11 cellular contexts compared by ENCODE assay signal in genomic region chr11:1845095-1845429, GRCh38. TPM values are rescaled to one million over a fixed set of nuclear protein-coding genes. Genes with fewer than 3 reads are reported as not detected.
DNase-seq lines count a peak whose midpoint lies in the region; ATAC-seq, FAIRE-seq and TF ChIP-seq lines count a peak whose summit lies in the region.
"Had no signal": no experiment of that assay in that cellular context is flagged by ENCODE, and none has a peak within 500 bp of the region (broad histone marks: within the 10 kb centered on the region; RNA-seq: fewer than 3 reads in every experiment).

No MANE protein-coding gene starts in this region.

- no peak overlapping the region for H2BK120ac ChIP-seq in neuronal stem cell (ENCODE audit: low read depth, low read length)

- no peaks in the 10 kb centered on the region for H3K36me3 ChIP-seq in BLaER1
- no peaks in the 10 kb centered on the region for H3K36me3 ChIP-seq in GM23338 (ENCODE audit: insufficient read depth)
- H3K36me3 ChIP-seq in GM12878 (ENCODE audit: control insufficient read depth in 2 of 2, insufficient read depth in 2 of 2, low read length in 1 of 2): no peaks in the 10 kb centered on the region
- no peaks in the 10 kb centered on the region for H3K36me3 ChIP-seq in neuronal stem cell (replicated peaks in 1 of 2; ENCODE audit: control insufficient read depth in 2 of 2, insufficient read depth in 2 of 2, low read length in 2 of 2)
- H3K36me3 ChIP-seq: cardiac muscle cell had no signal

- H4K20me1 ChIP-seq in BLaER1 (peaks cover 20% of the 10 kb centered on the region; the same call in 1 of the 2 replicates), GM23338 (replicated peaks; ENCODE audit: insufficient read depth) (no peaks in the 10 kb centered on the region), GM12878 (ENCODE audit: control insufficient read depth, insufficient read depth) (no peaks in the 10 kb centered on the region)

- H3K9ac ChIP-seq in BLaER1 (0 out of 2 replicates have a peak overlapping the region, but pooled peaks have one; percentile 3), GM12878 (ENCODE audit: control insufficient read depth, insufficient read depth, low read length) (no peak overlapping the region), neuronal stem cell (ENCODE audit: low read depth, low read length, poor library complexity) (no peak overlapping the region)

- H3K9me3 ChIP-seq in BLaER1 (no peaks in the 10 kb centered on the region), GM12878 (replicated peaks; ENCODE audit: control insufficient read depth, insufficient read depth, low read length) (no peaks in the 10 kb centered on the region), neuronal stem cell (replicated peaks in 1 of 2; ENCODE audit: control insufficient read depth in 2 of 2, insufficient read depth in 1 of 2, low read depth in 1 of 2, low read length in 2 of 2) (no peaks in the 10 kb centered on the region)

- no peak for TF ChIP-seq CTCF in GM23338 (conservative IDR thresholded peaks at IDR 0.05; ENCODE audit: low read depth in 2 of 2)
- TF ChIP-seq CTCF in GM12878 (IDR thresholded peaks at IDR 0.05 in 2 of 3, conservative IDR thresholded peaks at IDR 0.05 in 1 of 3; ENCODE audit: control insufficient read depth in 2 of 3, extremely low read depth in 1 of 3, insufficient read depth in 1 of 3, low read depth in 3 of 3, low read length in 3 of 3): no peak

- H2BK5ac ChIP-seq in neuronal stem cell (ENCODE audit: low read length): no peak overlapping the region

- H3K79me2 ChIP-seq in GM23338 (replicated peaks; ENCODE audit: insufficient read depth): no peaks in the 10 kb centered on the region
- no peaks in the 10 kb centered on the region for H3K79me2 ChIP-seq in GM12878 (ENCODE audit: control insufficient read depth, insufficient read depth, low read length)

- H4K8ac ChIP-seq in neuronal stem cell (ENCODE audit: low read depth, low read length): no peak overlapping the region

- RAD21 ChIA-PET in GM12878 (lab: Charles Lee; ENCODE audit: unreplicated experiment): no interaction called here

- no peak overlapping the region for H2AK5ac ChIP-seq in neuronal stem cell (ENCODE audit: low read depth, low read length)

- no peaks in the 10 kb centered on the region for H3K36me3 Mint-ChIP-seq in GM23338 (ENCODE audit: low read depth)
- no peaks in the 10 kb centered on the region for H3K36me3 Mint-ChIP-seq in natural killer cell treated with Interleukin-12 subunit alpha and Interleukin-12 subunit beta and Interleukin-15 and Interleukin-18, amount 100 ng/mL, for 72 hours

- no peaks in the 10 kb centered on the region for H3F3A ChIP-seq in GM23338 (replicated peaks; ENCODE audit: low read depth)

- H3K27ac Mint-ChIP-seq in GM23338: no peak overlapping the region
- peak overlapping the region; percentile 82 to 83 for H3K27ac Mint-ChIP-seq in natural killer cell treated with Interleukin-12 subunit alpha and Interleukin-12 subunit beta and Interleukin-15 and Interleukin-18, amount 100 ng/mL, for 72 hours

- SMC1A ChIA-PET in GM12878 (lab: Charles Lee; ENCODE audit: uncharacterized antibody, unreplicated experiment): no interaction called here

- intact Hi-C loops in GM12878 (cut with micrococcal nuclease; ENCODE audit: unreplicated experiment): no loop called here

- no peak overlapping the region for H2BK15ac ChIP-seq in neuronal stem cell (ENCODE audit: low read length)

- ATAC-seq in GM23338 (no peak), GM12878 (no peak), GM19452 (IDR thresholded peaks at IDR 0.05; ENCODE audit: unreplicated experiment) (no peak), HG03175 (IDR thresholded peaks at IDR 0.05; ENCODE audit: unreplicated experiment) (no peak), GM18868 (IDR thresholded peaks at IDR 0.05; ENCODE audit: unreplicated experiment) (no peak)
- ATAC-seq in natural killer cell treated with Interleukin-12 subunit alpha and Interleukin-12 subunit beta and Interleukin-15 and Interleukin-18, amount 100 ng/mL, for 72 hours: no peak

- CTCF ChIA-PET in GM12878 (lab: Yijun Ruan, JAX): no interaction called here

- WGBS in GM12878 (ENCODE audit: insufficient coverage, insufficient replicate concordance, low lambda C conversion rate, missing lambda C conversion rate): 55% methylated on average over 1 of the region's 1 CpG
- WGBS in neuronal stem cell (ENCODE audit: extremely low coverage in 2 of 2, insufficient read length in 2 of 2, insufficient replicate concordance in 1 of 2), 2 donors: no CpG with 5 or more reads among the region's 1 CpG

- no peak for DNase-seq in GM23338 (ENCODE audit: low spot score)
- no peak for DNase-seq in GM12878 (ENCODE audit: low read depth, low spot score)
- no peak for DNase-seq in natural killer cell treated with Interleukin-12 subunit alpha and Interleukin-12 subunit beta and Interleukin-15 and Interleukin-18, amount 100 ng/mL, for 72 hours (ENCODE audit: low spot score)
- DNase-seq in neuronal stem cell (ENCODE audit: low spot score): no peak

- peak; percentile 87 for FAIRE-seq in GM12878 (lab: Jason Lieb, UNC)

- H3K9me2 ChIP-seq in GM23338 (ENCODE audit: insufficient read depth): no peaks in the 10 kb centered on the region

- no peak for TF ChIP-seq RAD21 in GM12878 (IDR thresholded peaks at IDR 0.05; ENCODE audit: insufficient read depth, low read depth, low read length)

- TF ChIP-seq POLR2A in GM12878 (IDR thresholded peaks at IDR 0.05; ENCODE audit: low read depth, low read length): no peak

- BruUV-seq in GM12878 (replicated peaks; lab: Mats Ljungman, UMichigan): no TSS peak

- H3K4me2 ChIP-seq in BLaER1: peak overlapping the region; percentile 83
- H3K4me2 ChIP-seq in GM23338: no peak overlapping the region
- H3K4me2 ChIP-seq in GM12878 (ENCODE audit: control insufficient read depth, insufficient read depth): no peak overlapping the region
- no peak overlapping the region for H3K4me2 ChIP-seq in neuronal stem cell (ENCODE audit: insufficient read depth, low read length, poor library complexity, severe bottlenecking)

- H3K4me3 Mint-ChIP-seq in GM23338: no peak overlapping the region
- peak overlapping the region; percentile 77 for H3K4me3 Mint-ChIP-seq in natural killer cell treated with Interleukin-12 subunit alpha and Interleukin-12 subunit beta and Interleukin-15 and Interleukin-18, amount 100 ng/mL, for 72 hours

- POLR2A ChIA-PET in GM12878 (lab: Charles Lee): no interaction called here

- H3K27ac ChIP-seq in BLaER1 (no peak overlapping the region), GM23338 (ENCODE audit: low read depth) (no peak overlapping the region), GM12878 (ENCODE audit: control insufficient read depth, insufficient read depth) (no peak overlapping the region), neuronal stem cell (replicated peaks; ENCODE audit: low read length) (no peak overlapping the region)
- H3K27ac ChIP-seq: cardiac muscle cell had no signal

- no peak overlapping the region for H3K14ac ChIP-seq in neuronal stem cell (ENCODE audit: low read length)

- H3K4me1 ChIP-seq in BLaER1 (peaks cover 85% of the 10 kb centered on the region), GM23338 (ENCODE audit: insufficient read depth) (no peaks in the 10 kb centered on the region), GM12878 (ENCODE audit: control insufficient read depth, insufficient read depth, low read length) (peaks cover 34% of the 10 kb centered on the region), neuronal stem cell (ENCODE audit: control insufficient read depth in 2 of 2, insufficient read depth in 1 of 2, low read depth in 1 of 2, low read length in 2 of 2) (peaks cover 0 to 5% of the 10 kb centered on the region in 2 donors)

- in situ Hi-C loops in GM12878 (cut with MboI): no loop called here

- H3K23ac ChIP-seq in neuronal stem cell (ENCODE audit: low read depth, low read length, poor library complexity): no peak overlapping the region

- no peak overlapping the region for H4K91ac ChIP-seq in neuronal stem cell (ENCODE audit: low read depth, low read length, poor library complexity)

- H3K27me3 ChIP-seq in BLaER1 (no peaks in the 10 kb centered on the region), GM23338 (ENCODE audit: insufficient read depth) (no peaks in the 10 kb centered on the region), GM12878 (replicated peaks in 1 of 2; ENCODE audit: control insufficient read depth in 2 of 2, insufficient read depth in 2 of 2, low read length in 1 of 2) (no peaks in the 10 kb centered on the region; a peak in 1 of 4 replicates), neuronal stem cell (ENCODE audit: control insufficient read depth in 3 of 3, insufficient read depth in 3 of 3, low read depth in 1 of 3, low read length in 3 of 3) (peaks cover 0 to 47% (median 0%) of the 10 kb centered on the region in 3 experiments)
- H3K27me3 ChIP-seq: cardiac muscle cell had no signal

- no peak for TF ChIP-seq EP300 in GM12878 (IDR thresholded peaks at IDR 0.05; ENCODE audit: borderline replicate concordance in 1 of 2, control insufficient read depth in 1 of 2, low read depth in 2 of 2, low read length in 2 of 2)

- H3K79me1 ChIP-seq in neuronal stem cell (ENCODE audit: low read depth, low read length): no peaks in the 10 kb centered on the region

- no peak overlapping the region for H2BK12ac ChIP-seq in neuronal stem cell (ENCODE audit: low read length)

- no peak overlapping the region for H3K4me3 ChIP-seq in BLaER1
- H3K4me3 ChIP-seq in GM23338: no peak overlapping the region
- no peak overlapping the region for H3K4me3 ChIP-seq in GM12878
- H3K4me3 ChIP-seq in neuronal stem cell (ENCODE audit: low read length in 2 of 2): no peak overlapping the region
- H3K4me3 ChIP-seq: cardiac muscle cell had no signal

- no peaks in the 10 kb centered on the region; the same call in 2 of the 3 replicates for H3K9me3 Mint-ChIP-seq in GM23338
- no peaks in the 10 kb centered on the region for H3K9me3 Mint-ChIP-seq in natural killer cell treated with Interleukin-12 subunit alpha and Interleukin-12 subunit beta and Interleukin-15 and Interleukin-18, amount 100 ng/mL, for 72 hours

- H2AFZ ChIP-seq in GM23338 (no peak overlapping the region), GM12878 (ENCODE audit: control insufficient read depth, low read depth, low read length) (no peak overlapping the region), neuronal stem cell (ENCODE audit: low read length) (no peak overlapping the region)

- H3K27me3 Mint-ChIP-seq in GM23338 (ENCODE audit: insufficient read depth, low read depth, poor library complexity): peaks cover 9% of the 10 kb centered on the region
- peaks cover 0 to 6% of the 10 kb centered on the region in 2 donors for H3K27me3 Mint-ChIP-seq in natural killer cell treated with Interleukin-12 subunit alpha and Interleukin-12 subunit beta and Interleukin-15 and Interleukin-18, amount 100 ng/mL, for 72 hours

- no peak overlapping the region for H3K4ac ChIP-seq in neuronal stem cell (ENCODE audit: low read length)

- H3K4me1 Mint-ChIP-seq in GM23338: no peaks in the 10 kb centered on the region
- H3K4me1 Mint-ChIP-seq in natural killer cell treated with Interleukin-12 subunit alpha and Interleukin-12 subunit beta and Interleukin-15 and Interleukin-18, amount 100 ng/mL, for 72 hours (ENCODE audit: low read depth in 2 of 2): peaks cover 30 to 46% of the 10 kb centered on the region in 2 donors

- H3K18ac ChIP-seq in neuronal stem cell (ENCODE audit: low read length): no peak overlapping the region

RNA-seq across cellular contexts. Expression of gene TNNI2, which starts 6.3 kb away (rescaled TPM):
- total RNA-seq in GM23338 (2014; rRNA removed; shearing (Covaris generic)): not detected in 2 replicates
- not detected in 2 replicates for polyA plus RNA-seq in GM23338 (2016; fragmentation: Nextera tagmentation; extraction: Ambion mirVana)
- total RNA-seq in GM12878 (2013; cell fraction: nucleolus; rRNA removed): not detected in 2 replicates
- 0.76 and 0.79 TPM in 2 replicates for total RNA-seq in GM12878 (2014; rRNA removed)
- 0.37 TPM in 1 of 2 replicates, not detected in the other for total RNA-seq in GM12878 (2014; rRNA removed; fragmentation: Illumina TruSeq; extraction: Trizol)
- 0.38 and 0.61 TPM in 2 replicates for total RNA-seq in GM12878 (2021)
- polyA plus RNA-seq in GM12878 (2011; ENCODE audit: low read depth): not detected
- polyA plus RNA-seq in GM12878 (2011; rRNA removed): 0.35 TPM in 1 of 2 replicates, not detected in the other
- 0.17 and 0.24 TPM in 2 replicates for polyA plus RNA-seq in GM12878 (2011; cell fraction: cytosol; rRNA removed)
- 0.57 and 0.87 TPM in 2 replicates for polyA plus RNA-seq in GM12878 (2011; cell fraction: nucleus; rRNA removed)
- 0.72 and 0.80 TPM in 2 replicates for polyA plus RNA-seq in GM12878 (2012)
- not detected in 2 replicates for polyA plus RNA-seq in GM12878 (2014; fragmentation: Illumina TruSeq; extraction: Trizol)
- under 1 TPM; 0.14 to 0.33 TPM for polyA plus RNA-seq in GM12878 (2014; fragmentation: Nextera tagmentation; extraction: Ambion mirVana)
- 0.37 and 0.56 TPM in 2 replicates for polyA plus RNA-seq in GM12878 (2014; rRNA removed)
- polyA plus RNA-seq in GM12878 (2016; fragmentation: Nextera tagmentation; extraction: Ambion mirVana): not detected
- 1.1 TPM in 1 of 2 replicates, not detected in the other for polyA minus RNA-seq in GM12878 (2011; rRNA and poly(A)+ RNA removed)
- not detected in 2 replicates for polyA minus RNA-seq in GM12878 (2011; cell fraction: cytosol; rRNA and poly(A)+ RNA removed)
- not detected in 2 replicates for polyA minus RNA-seq in GM12878 (2011; cell fraction: nucleus; rRNA and poly(A)+ RNA removed)
- 1 to 10 TPM in 1 of 2 donors, not detected in 1; 1.4 TPM for total RNA-seq in natural killer cell treated with Interleukin-12 subunit alpha and Interleukin-12 subunit beta and Interleukin-15 and Interleukin-18, amount 100 ng/mL, for 72 hours
- 0.13 TPM for polyA plus RNA-seq in neuronal stem cell (2013, experiment 1 of 2)
- polyA plus RNA-seq in neuronal stem cell (2013, experiment 2 of 2): not detected
- total RNA-seq: epithelial cell of proximal tubule; T-helper 1 cell treated with Interleukin-12 subunit alpha and Interleukin-12 subunit beta and Interleukin-4 antibody, amounts not matched to agents 30 ng/mL and 1 ng/mL, for 36 hours had no signal

RNA-seq across cellular contexts. Expression of gene LSP1, which starts 7.8 kb away (rescaled TPM):
- not detected in 2 replicates for total RNA-seq in GM23338 (2014; rRNA removed; shearing (Covaris generic))
- polyA plus RNA-seq in GM23338 (2016; fragmentation: Nextera tagmentation; extraction: Ambion mirVana): 0.84 and 0.96 TPM in 2 replicates
- 108 and 116 TPM in 2 replicates for total RNA-seq in GM12878 (2013; cell fraction: nucleolus; rRNA removed)
- 374 and 409 TPM in 2 replicates for total RNA-seq in GM12878 (2014; rRNA removed)
- 152 and 171 TPM in 2 replicates for total RNA-seq in GM12878 (2014; rRNA removed; fragmentation: Illumina TruSeq; extraction: Trizol)
- total RNA-seq in GM12878 (2021): 478 and 488 TPM in 2 replicates
- polyA plus RNA-seq in GM12878 (2011; ENCODE audit: low read depth): 194 TPM
- 156 and 283 TPM in 2 replicates for polyA plus RNA-seq in GM12878 (2011; rRNA removed)
- 242 and 323 TPM in 2 replicates for polyA plus RNA-seq in GM12878 (2011; cell fraction: cytosol; rRNA removed)
- polyA plus RNA-seq in GM12878 (2011; cell fraction: nucleus; rRNA removed): 182 and 199 TPM in 2 replicates
- 365 and 472 TPM in 2 replicates for polyA plus RNA-seq in GM12878 (2012)
- polyA plus RNA-seq in GM12878 (2014; fragmentation: Illumina TruSeq; extraction: Trizol): 109 and 328 TPM in 2 replicates
- 10 to 100 TPM; 19.2 to 34.2 TPM for polyA plus RNA-seq in GM12878 (2014; fragmentation: Nextera tagmentation; extraction: Ambion mirVana)
- polyA plus RNA-seq in GM12878 (2014; rRNA removed): 411 and 535 TPM in 2 replicates
- polyA plus RNA-seq in GM12878 (2016; fragmentation: Nextera tagmentation; extraction: Ambion mirVana): 100 to 1,000 TPM; 442 to 487 TPM
- polyA minus RNA-seq in GM12878 (2011; rRNA and poly(A)+ RNA removed): 57.7 and 106 TPM in 2 replicates
- 52.5 and 54.1 TPM in 2 replicates for polyA minus RNA-seq in GM12878 (2011; cell fraction: cytosol; rRNA and poly(A)+ RNA removed)
- polyA minus RNA-seq in GM12878 (2011; cell fraction: nucleus; rRNA and poly(A)+ RNA removed): 14.3 and 28.3 TPM in 2 replicates
- 100 to 1,000 TPM; 240 to 358 TPM for total RNA-seq in natural killer cell treated with Interleukin-12 subunit alpha and Interleukin-12 subunit beta and Interleukin-15 and Interleukin-18, amount 100 ng/mL, for 72 hours
- polyA plus RNA-seq in neuronal stem cell (2013, experiment 1 of 2): 0.13 TPM
- polyA plus RNA-seq in neuronal stem cell (2013, experiment 2 of 2): 0.73 TPM
- total RNA-seq: cardiac muscle cell, epithelial cell of proximal tubule had no signal

RNA-seq across cellular contexts. Expression of gene SYT8, which starts 10.3 kb away (rescaled TPM):
- total RNA-seq in GM23338 (2014; rRNA removed; shearing (Covaris generic)): not detected in 2 replicates
- polyA plus RNA-seq in GM23338 (2016; fragmentation: Nextera tagmentation; extraction: Ambion mirVana) (not detected in 2 replicates), GM12878 (2011; rRNA removed) (not detected in 2 replicates), GM12878 (2014; fragmentation: Illumina TruSeq; extraction: Trizol) (not detected in 2 replicates), GM12878 (2014; fragmentation: Nextera tagmentation; extraction: Ambion mirVana) (not detected), GM12878 (2014; rRNA removed) (0.44 TPM in 1 of 2 replicates, not detected in the other), GM12878 (2016; fragmentation: Nextera tagmentation; extraction: Ambion mirVana) (not detected)
- not detected in 2 replicates for total RNA-seq in GM12878 (2013; cell fraction: nucleolus; rRNA removed)
- total RNA-seq in GM12878 (2014; rRNA removed) (not detected in 2 replicates), GM12878 (2014; rRNA removed; fragmentation: Illumina TruSeq; extraction: Trizol) (not detected in 2 replicates), GM12878 (2021) (0.19 TPM in 1 of 2 replicates, not detected in the other)
- polyA plus RNA-seq in GM12878 (2011; ENCODE audit: low read depth): 0.16 TPM
- polyA plus RNA-seq in GM12878 (2011; cell fraction: cytosol; rRNA removed): 0.09 TPM in 1 of 2 replicates, not detected in the other
- polyA plus RNA-seq in GM12878 (2011; cell fraction: nucleus; rRNA removed): 1.3 and 1.4 TPM in 2 replicates
- polyA plus RNA-seq in GM12878 (2012): 0.16 and 0.46 TPM in 2 replicates
- polyA minus RNA-seq in GM12878 (2011; rRNA and poly(A)+ RNA removed): not detected in 2 replicates
- polyA minus RNA-seq in GM12878 (2011; cell fraction: cytosol; rRNA and poly(A)+ RNA removed): not detected in 2 replicates
- 0.19 TPM in 1 of 2 replicates, not detected in the other for polyA minus RNA-seq in GM12878 (2011; cell fraction: nucleus; rRNA and poly(A)+ RNA removed)
- total RNA-seq in natural killer cell treated with Interleukin-12 subunit alpha and Interleukin-12 subunit beta and Interleukin-15 and Interleukin-18, amount 100 ng/mL, for 72 hours: not detected
- polyA plus RNA-seq in neuronal stem cell (2013, experiment 1 of 2): not detected
- not detected for polyA plus RNA-seq in neuronal stem cell (2013, experiment 2 of 2)
- total RNA-seq: cardiac muscle cell; T-helper 1 cell treated with Interleukin-12 subunit alpha and Interleukin-12 subunit beta and Interleukin-4 antibody, amounts not matched to agents 30 ng/mL and 1 ng/mL, for 36 hours had no signal
- polyA plus RNA-seq: cardiac muscle cell had no signal

RNA-seq across cellular contexts. Expression of gene PRR33, which starts 46.6 kb away (rescaled TPM):
- 0.04 TPM in 1 of 2 replicates, not detected in the other for total RNA-seq in GM23338 (2014; rRNA removed; shearing (Covaris generic))
- not detected in 2 replicates for polyA plus RNA-seq in GM23338 (2016; fragmentation: Nextera tagmentation; extraction: Ambion mirVana)
- total RNA-seq in GM12878 (2013; cell fraction: nucleolus; rRNA removed): not detected in 2 replicates
- not detected in 2 replicates for total RNA-seq in GM12878 (2014; rRNA removed)
- not detected in 2 replicates for total RNA-seq in GM12878 (2014; rRNA removed; fragmentation: Illumina TruSeq; extraction: Trizol)
- total RNA-seq in GM12878 (2021): not detected in 2 replicates
- 3.0 TPM for polyA plus RNA-seq in GM12878 (2011; ENCODE audit: low read depth)
- not detected in 2 replicates for polyA plus RNA-seq in GM12878 (2011; rRNA removed)
- 0.01 TPM in 1 of 2 replicates, not detected in the other for polyA plus RNA-seq in GM12878 (2011; cell fraction: cytosol; rRNA removed)
- polyA plus RNA-seq in GM12878 (2011; cell fraction: nucleus; rRNA removed): not detected in 2 replicates
- polyA plus RNA-seq in GM12878 (2012): 6.1 and 10.8 TPM in 2 replicates
- not detected in 2 replicates for polyA plus RNA-seq in GM12878 (2014; fragmentation: Illumina TruSeq; extraction: Trizol)
- under 1 TPM in 1 of 2 experiments, not detected in 1; 0.02 TPM for polyA plus RNA-seq in GM12878 (2014; fragmentation: Nextera tagmentation; extraction: Ambion mirVana)
- 0.03 TPM in 2 replicates for polyA plus RNA-seq in GM12878 (2014; rRNA removed)
- 1 to 10 TPM in 1 of 2 experiments, under 1 TPM in 1; 0.74 to 1.0 TPM for polyA plus RNA-seq in GM12878 (2016; fragmentation: Nextera tagmentation; extraction: Ambion mirVana)
- polyA minus RNA-seq in GM12878 (2011; rRNA and poly(A)+ RNA removed): not detected in 2 replicates
- polyA minus RNA-seq in GM12878 (2011; cell fraction: cytosol; rRNA and poly(A)+ RNA removed): not detected in 2 replicates
- polyA minus RNA-seq in GM12878 (2011; cell fraction: nucleus; rRNA and poly(A)+ RNA removed): not detected in 2 replicates
- total RNA-seq in natural killer cell treated with Interleukin-12 subunit alpha and Interleukin-12 subunit beta and Interleukin-15 and Interleukin-18, amount 100 ng/mL, for 72 hours: not detected
- polyA plus RNA-seq in neuronal stem cell (2013, experiment 1 of 2): not detected
- not detected for polyA plus RNA-seq in neuronal stem cell (2013, experiment 2 of 2)
- total RNA-seq: cardiac muscle cell; epithelial cell of proximal tubule; T-helper 1 cell treated with Interleukin-12 subunit alpha and Interleukin-12 subunit beta and Interleukin-4 antibody, amounts not matched to agents 30 ng/mL and 1 ng/mL, for 36 hours had no signal
- polyA plus RNA-seq: cardiac muscle cell had no signal

Comparison
In these comparisons a context has a peak if more than half of its experiments do, and no peak if none do; other contexts are left out.
1. RNA of gene LSP1, which starts 7.8 kb away (total RNA-seq): 108 to 488 TPM in GM12878 and 240 to 358 TPM in natural killer cell treated with Interleukin-12 subunit alpha and Interleukin-12 subunit beta and Interleukin-15 and Interleukin-18, amount 100 ng/mL, for 72 hours; not detected in GM23338; every median in the first group is over 100 times any median in the second.